1 cellular context compared by ENCODE assay signal in genomic region chr4:48015678-48016077, GRCh38.
TF ChIP-seq lines count a peak whose summit lies in the region.

No MANE protein-coding gene starts in this region.

TF ChIP-seq in K562, 482 proteins besides CTCF, POLR2A, EP300 and RAD21 (continued from another document):
- TF ChIP-seq, protein P1, sequence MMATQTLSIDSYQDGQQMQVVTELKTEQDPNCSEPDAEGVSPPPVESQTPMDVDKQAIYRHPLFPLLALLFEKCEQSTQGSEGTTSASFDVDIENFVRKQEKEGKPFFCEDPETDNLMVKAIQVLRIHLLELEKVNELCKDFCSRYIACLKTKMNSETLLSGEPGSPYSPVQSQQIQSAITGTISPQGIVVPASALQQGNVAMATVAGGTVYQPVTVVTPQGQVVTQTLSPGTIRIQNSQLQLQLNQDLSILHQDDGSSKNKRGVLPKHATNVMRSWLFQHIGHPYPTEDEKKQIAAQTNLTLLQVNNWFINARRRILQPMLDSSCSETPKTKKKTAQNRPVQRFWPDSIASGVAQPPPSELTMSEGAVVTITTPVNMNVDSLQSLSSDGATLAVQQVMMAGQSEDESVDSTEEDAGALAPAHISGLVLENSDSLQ (IDR thresholded peaks at IDR 0.05), result no peak
- TF ChIP-seq, protein P2, sequence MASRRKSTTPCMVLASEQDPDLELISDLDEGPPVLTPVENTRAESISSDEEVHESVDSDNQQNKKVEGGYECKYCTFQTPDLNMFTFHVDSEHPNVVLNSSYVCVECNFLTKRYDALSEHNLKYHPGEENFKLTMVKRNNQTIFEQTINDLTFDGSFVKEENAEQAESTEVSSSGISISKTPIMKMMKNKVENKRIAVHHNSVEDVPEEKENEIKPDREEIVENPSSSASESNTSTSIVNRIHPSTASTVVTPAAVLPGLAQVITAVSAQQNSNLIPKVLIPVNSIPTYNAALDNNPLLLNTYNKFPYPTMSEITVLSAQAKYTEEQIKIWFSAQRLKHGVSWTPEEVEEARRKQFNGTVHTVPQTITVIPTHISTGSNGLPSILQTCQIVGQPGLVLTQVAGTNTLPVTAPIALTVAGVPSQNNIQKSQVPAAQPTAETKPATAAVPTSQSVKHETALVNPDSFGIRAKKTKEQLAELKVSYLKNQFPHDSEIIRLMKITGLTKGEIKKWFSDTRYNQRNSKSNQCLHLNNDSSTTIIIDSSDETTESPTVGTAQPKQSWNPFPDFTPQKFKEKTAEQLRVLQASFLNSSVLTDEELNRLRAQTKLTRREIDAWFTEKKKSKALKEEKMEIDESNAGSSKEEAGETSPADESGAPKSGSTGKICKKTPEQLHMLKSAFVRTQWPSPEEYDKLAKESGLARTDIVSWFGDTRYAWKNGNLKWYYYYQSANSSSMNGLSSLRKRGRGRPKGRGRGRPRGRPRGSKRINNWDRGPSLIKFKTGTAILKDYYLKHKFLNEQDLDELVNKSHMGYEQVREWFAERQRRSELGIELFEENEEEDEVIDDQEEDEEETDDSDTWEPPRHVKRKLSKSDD (conservative IDR thresholded peaks at IDR 0.05; ENCODE audit: low read length), result no peak
- TF ChIP-seq TARDBP (IDR thresholded peaks at IDR 0.05) (no peak), ZKSCAN1 (IDR thresholded peaks at IDR 0.05; ENCODE audit: low read depth, low read length) (no peak), MXI1 (IDR thresholded peaks at IDR 0.05; ENCODE audit: low read depth, low read length) (no peak), ZNF140 (CRISPR knock-in tag; IDR thresholded peaks at IDR 0.05) (no peak), PREB (CRISPR knock-in tag; IDR thresholded peaks at IDR 0.05) (no peak), HDGF (IDR thresholded peaks at IDR 0.05) (no peak), GTF2F1 (IDR thresholded peaks at IDR 0.05; ENCODE audit: low read depth, low read length) (no peak), DLX4 (CRISPR knock-in tag; IDR thresholded peaks at IDR 0.05) (no peak), BRCA1 (IDR thresholded peaks at IDR 0.05) (no peak), BRCA1 (CRISPR knock-in tag; IDR thresholded peaks at IDR 0.05) (no peak)
- TF ChIP-seq, protein P3, sequence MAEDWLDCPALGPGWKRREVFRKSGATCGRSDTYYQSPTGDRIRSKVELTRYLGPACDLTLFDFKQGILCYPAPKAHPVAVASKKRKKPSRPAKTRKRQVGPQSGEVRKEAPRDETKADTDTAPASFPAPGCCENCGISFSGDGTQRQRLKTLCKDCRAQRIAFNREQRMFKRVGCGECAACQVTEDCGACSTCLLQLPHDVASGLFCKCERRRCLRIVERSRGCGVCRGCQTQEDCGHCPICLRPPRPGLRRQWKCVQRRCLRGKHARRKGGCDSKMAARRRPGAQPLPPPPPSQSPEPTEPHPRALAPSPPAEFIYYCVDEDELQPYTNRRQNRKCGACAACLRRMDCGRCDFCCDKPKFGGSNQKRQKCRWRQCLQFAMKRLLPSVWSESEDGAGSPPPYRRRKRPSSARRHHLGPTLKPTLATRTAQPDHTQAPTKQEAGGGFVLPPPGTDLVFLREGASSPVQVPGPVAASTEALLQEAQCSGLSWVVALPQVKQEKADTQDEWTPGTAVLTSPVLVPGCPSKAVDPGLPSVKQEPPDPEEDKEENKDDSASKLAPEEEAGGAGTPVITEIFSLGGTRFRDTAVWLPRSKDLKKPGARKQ (CRISPR knock-in tag; IDR thresholded peaks at IDR 0.05), result no peak
